ENCODE assay signal across 8 cellular contexts in genomic region chr9:73143606-73144328, GRCh38. TPM values are rescaled to one million over a fixed set of nuclear protein-coding genes. Genes with fewer than 3 reads are reported as not detected.
A peak's percentile ranks its signal among the peaks of the same experiment; 100 is the strongest.
DNase-seq lines count a peak whose midpoint lies in the region; ATAC-seq and TF ChIP-seq lines count a peak whose summit lies in the region.

No MANE protein-coding gene starts in this region.

- no peaks in the 10 kb centered on the region for H3K27me3 Mint-ChIP-seq in chondrocyte (ENCODE audit: low read depth)
- no peaks in the 10 kb centered on the region for H3K27me3 Mint-ChIP-seq in mesothelial cell of epicardium (ENCODE audit: low read depth)
- peaks cover 77% of the 10 kb centered on the region for H3K27me3 Mint-ChIP-seq in progenitor cell of endocrine pancreas

- H3K36me3 Mint-ChIP-seq in chondrocyte (ENCODE audit: low read depth) (no peaks in the 10 kb centered on the region), mesothelial cell of epicardium (no peaks in the 10 kb centered on the region), progenitor cell of endocrine pancreas (ENCODE audit: insufficient read depth) (no peaks in the 10 kb centered on the region)

- peak overlapping the region; percentile 11 for H3K4me3 Mint-ChIP-seq in chondrocyte (ENCODE audit: unreplicated experiment)
- H3K4me3 Mint-ChIP-seq in mesothelial cell of epicardium: no peak overlapping the region
- H3K4me3 Mint-ChIP-seq in progenitor cell of endocrine pancreas (ENCODE audit: low read depth): no peak overlapping the region

- peak overlapping the region; percentile 94 for H3K27ac Mint-ChIP-seq in chondrocyte (ENCODE audit: unreplicated experiment)
- H3K27ac Mint-ChIP-seq in mesothelial cell of epicardium: peak overlapping the region; percentile 92
- no peak overlapping the region for H3K27ac Mint-ChIP-seq in progenitor cell of endocrine pancreas

- no peaks in the 10 kb centered on the region for H3K9me3 Mint-ChIP-seq in chondrocyte (ENCODE audit: low read depth)
- peaks cover 8% of the 10 kb centered on the region for H3K9me3 Mint-ChIP-seq in mesothelial cell of epicardium
- peaks cover 7% of the 10 kb centered on the region for H3K9me3 Mint-ChIP-seq in progenitor cell of endocrine pancreas (ENCODE audit: low read depth)

- DNase-seq in CD1c-positive myeloid dendritic cell (ENCODE audit: extremely low spot score) (peak; percentile 81), NCI-H460 (ENCODE audit: extremely low read depth, low read depth) (peak; percentile 76), chondrocyte (ENCODE audit: low spot score) (no peak), mesothelial cell of epicardium (ENCODE audit: low spot score in 2 of 2, unreplicated experiment in 2 of 2) (no peak), COR-L47 (lab: John Stamatoyannopoulos, UW) (no peak), NK-92 (lab: John Stamatoyannopoulos, UW; ENCODE audit: unreplicated experiment) (no peak), progenitor cell of endocrine pancreas (ENCODE audit: low spot score, unreplicated experiment) (no peak)

- H3K4me1 Mint-ChIP-seq in chondrocyte (ENCODE audit: low read depth) (peaks cover 46% of the 10 kb centered on the region), mesothelial cell of epicardium (peaks cover 63% of the 10 kb centered on the region), progenitor cell of endocrine pancreas (ENCODE audit: low read depth) (peaks cover 7% of the 10 kb centered on the region)

- no peak for ATAC-seq in HG02840 (IDR thresholded peaks at IDR 0.05; ENCODE audit: low FRiP score, unreplicated experiment)

- TF ChIP-seq CTCF in chondrocyte (IDR thresholded peaks at IDR 0.05) (no peak), mesothelial cell of epicardium (IDR thresholded peaks at IDR 0.05; ENCODE audit: unreplicated experiment) (no peak), progenitor cell of endocrine pancreas (IDR thresholded peaks at IDR 0.05; ENCODE audit: unreplicated experiment) (no peak)

RNA-seq across cellular contexts. Expression of gene ANXA1, which starts 7.9 kb away (rescaled TPM):
- 617 and 627 TPM in 2 replicates for total RNA-seq in NCI-H460 (2014; rRNA removed; shearing (Covaris generic))
- 490 and 549 TPM in 2 replicates for polyA plus RNA-seq in NCI-H460 (2014; cell fraction: nucleus; rRNA removed)
- total RNA-seq in chondrocyte (294 to 376 TPM (median 369 TPM) in 3 replicates), mesothelial cell of epicardium (166 to 189 TPM (median 183 TPM) in 3 replicates), progenitor cell of endocrine pancreas (1.1 and 3.1 TPM in 2 replicates)

Comparison
In these comparisons a context has a peak if more than half of its experiments do, and no peak if none do; other contexts are left out.
1. DNase-seq: peak in CD1c-positive myeloid dendritic cell (single experiment) and NCI-H460 (single experiment); none in chondrocyte (single experiment), mesothelial cell of epicardium (0 of 2), COR-L47 (single experiment), NK-92 (single experiment) and progenitor cell of endocrine pancreas (single experiment).
2. RNA of gene ANXA1, which starts 7.9 kb away (total RNA-seq): 617 to 627 TPM in NCI-H460, 294 to 376 TPM in chondrocyte and 166 to 189 TPM in mesothelial cell of epicardium; 1.1 to 3.1 TPM in progenitor cell of endocrine pancreas; every median in the first group is over 10 times any median in the second.